Comparison of ENCODE assay signal across 1 cellular context in genomic region chr2:78162202-78162601, GRCh38.
A peak's percentile ranks its signal among the peaks of the same experiment; 100 is the strongest.
TF ChIP-seq lines count a peak whose summit lies in the region.

No MANE protein-coding gene starts in this region.

TF ChIP-seq in HepG2, 621 proteins besides CTCF, POLR2A, EP300 and RAD21 (continued from another document and continues in another):
- no peak for TF ChIP-seq ZNF512 (CRISPR knock-in tag; IDR thresholded peaks at IDR 0.05)
- TF ChIP-seq SP2 (CRISPR knock-in tag; IDR thresholded peaks at IDR 0.05), result no peak
- peak; percentile 95 for TF ChIP-seq SOX5 (CRISPR knock-in tag; IDR thresholded peaks at IDR 0.05; ENCODE audit: borderline replicate concordance)
- no peak for TF ChIP-seq HOXA5 (CRISPR knock-in tag; IDR thresholded peaks at IDR 0.05)
- peak; percentile 100 for TF ChIP-seq ZNF503 (CRISPR knock-in tag; IDR thresholded peaks at IDR 0.05)
- TF ChIP-seq ZNF354B (CRISPR knock-in tag; IDR thresholded peaks at IDR 0.05), result no peak
- TF ChIP-seq GFI1 (CRISPR knock-in tag; IDR thresholded peaks at IDR 0.05; ENCODE audit: borderline replicate concordance), result peak; percentile 99
- TF ChIP-seq TBP (CRISPR knock-in tag; IDR thresholded peaks at IDR 0.05), result no peak
- TF ChIP-seq MBD4 (IDR thresholded peaks at IDR 0.05; ENCODE audit: borderline replicate concordance, low read length), result peak; percentile 85; the same call in 1 of the 2 replicates
- TF ChIP-seq ZSCAN21 (CRISPR knock-in tag; IDR thresholded peaks at IDR 0.05; ENCODE audit: borderline replicate concordance), result no peak
- peak; percentile 93; the same call in 1 of the 2 replicates for TF ChIP-seq KDM1A (CRISPR knock-in tag; IDR thresholded peaks at IDR 0.05)
- TF ChIP-seq, protein P1, sequence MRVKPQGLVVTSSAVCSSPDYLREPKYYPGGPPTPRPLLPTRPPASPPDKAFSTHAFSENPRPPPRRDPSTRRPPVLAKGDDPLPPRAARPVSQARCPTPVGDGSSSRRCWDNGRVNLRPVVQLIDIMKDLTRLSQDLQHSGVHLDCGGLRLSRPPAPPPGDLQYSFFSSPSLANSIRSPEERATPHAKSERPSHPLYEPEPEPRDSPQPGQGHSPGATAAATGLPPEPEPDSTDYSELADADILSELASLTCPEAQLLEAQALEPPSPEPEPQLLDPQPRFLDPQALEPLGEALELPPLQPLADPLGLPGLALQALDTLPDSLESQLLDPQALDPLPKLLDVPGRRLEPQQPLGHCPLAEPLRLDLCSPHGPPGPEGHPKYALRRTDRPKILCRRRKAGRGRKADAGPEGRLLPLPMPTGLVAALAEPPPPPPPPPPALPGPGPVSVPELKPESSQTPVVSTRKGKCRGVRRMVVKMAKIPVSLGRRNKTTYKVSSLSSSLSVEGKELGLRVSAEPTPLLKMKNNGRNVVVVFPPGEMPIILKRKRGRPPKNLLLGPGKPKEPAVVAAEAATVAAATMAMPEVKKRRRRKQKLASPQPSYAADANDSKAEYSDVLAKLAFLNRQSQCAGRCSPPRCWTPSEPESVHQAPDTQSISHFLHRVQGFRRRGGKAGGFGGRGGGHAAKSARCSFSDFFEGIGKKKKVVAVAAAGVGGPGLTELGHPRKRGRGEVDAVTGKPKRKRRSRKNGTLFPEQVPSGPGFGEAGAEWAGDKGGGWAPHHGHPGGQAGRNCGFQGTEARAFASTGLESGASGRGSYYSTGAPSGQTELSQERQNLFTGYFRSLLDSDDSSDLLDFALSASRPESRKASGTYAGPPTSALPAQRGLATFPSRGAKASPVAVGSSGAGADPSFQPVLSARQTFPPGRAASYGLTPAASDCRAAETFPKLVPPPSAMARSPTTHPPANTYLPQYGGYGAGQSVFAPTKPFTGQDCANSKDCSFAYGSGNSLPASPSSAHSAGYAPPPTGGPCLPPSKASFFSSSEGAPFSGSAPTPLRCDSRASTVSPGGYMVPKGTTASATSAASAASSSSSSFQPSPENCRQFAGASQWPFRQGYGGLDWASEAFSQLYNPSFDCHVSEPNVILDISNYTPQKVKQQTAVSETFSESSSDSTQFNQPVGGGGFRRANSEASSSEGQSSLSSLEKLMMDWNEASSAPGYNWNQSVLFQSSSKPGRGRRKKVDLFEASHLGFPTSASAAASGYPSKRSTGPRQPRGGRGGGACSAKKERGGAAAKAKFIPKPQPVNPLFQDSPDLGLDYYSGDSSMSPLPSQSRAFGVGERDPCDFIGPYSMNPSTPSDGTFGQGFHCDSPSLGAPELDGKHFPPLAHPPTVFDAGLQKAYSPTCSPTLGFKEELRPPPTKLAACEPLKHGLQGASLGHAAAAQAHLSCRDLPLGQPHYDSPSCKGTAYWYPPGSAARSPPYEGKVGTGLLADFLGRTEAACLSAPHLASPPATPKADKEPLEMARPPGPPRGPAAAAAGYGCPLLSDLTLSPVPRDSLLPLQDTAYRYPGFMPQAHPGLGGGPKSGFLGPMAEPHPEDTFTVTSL (CRISPR knock-in tag; IDR thresholded peaks at IDR 0.05; ENCODE audit: borderline replicate concordance), result peak; percentile 94; the same call in 1 of the 2 replicates
- TF ChIP-seq CENPT (CRISPR knock-in tag; IDR thresholded peaks at IDR 0.05; ENCODE audit: low read depth), result no peak
- peak; percentile 61; the same call in 1 of the 2 replicates for TF ChIP-seq ZNF614 (CRISPR knock-in tag; IDR thresholded peaks at IDR 0.05; ENCODE audit: borderline replicate concordance)
- TF ChIP-seq, protein P2, sequence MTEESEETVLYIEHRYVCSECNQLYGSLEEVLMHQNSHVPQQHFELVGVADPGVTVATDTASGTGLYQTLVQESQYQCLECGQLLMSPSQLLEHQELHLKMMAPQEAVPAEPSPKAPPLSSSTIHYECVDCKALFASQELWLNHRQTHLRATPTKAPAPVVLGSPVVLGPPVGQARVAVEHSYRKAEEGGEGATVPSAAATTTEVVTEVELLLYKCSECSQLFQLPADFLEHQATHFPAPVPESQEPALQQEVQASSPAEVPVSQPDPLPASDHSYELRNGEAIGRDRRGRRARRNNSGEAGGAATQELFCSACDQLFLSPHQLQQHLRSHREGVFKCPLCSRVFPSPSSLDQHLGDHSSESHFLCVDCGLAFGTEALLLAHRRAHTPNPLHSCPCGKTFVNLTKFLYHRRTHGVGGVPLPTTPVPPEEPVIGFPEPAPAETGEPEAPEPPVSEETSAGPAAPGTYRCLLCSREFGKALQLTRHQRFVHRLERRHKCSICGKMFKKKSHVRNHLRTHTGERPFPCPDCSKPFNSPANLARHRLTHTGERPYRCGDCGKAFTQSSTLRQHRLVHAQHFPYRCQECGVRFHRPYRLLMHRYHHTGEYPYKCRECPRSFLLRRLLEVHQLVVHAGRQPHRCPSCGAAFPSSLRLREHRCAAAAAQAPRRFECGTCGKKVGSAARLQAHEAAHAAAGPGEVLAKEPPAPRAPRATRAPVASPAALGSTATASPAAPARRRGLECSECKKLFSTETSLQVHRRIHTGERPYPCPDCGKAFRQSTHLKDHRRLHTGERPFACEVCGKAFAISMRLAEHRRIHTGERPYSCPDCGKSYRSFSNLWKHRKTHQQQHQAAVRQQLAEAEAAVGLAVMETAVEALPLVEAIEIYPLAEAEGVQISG (CRISPR knock-in tag; IDR thresholded peaks at IDR 0.05), result no peak
- no peak for TF ChIP-seq ZNF33B (CRISPR knock-in tag; IDR thresholded peaks at IDR 0.05)
- no peak for TF ChIP-seq CCAR2 (optimal IDR thresholded peaks at IDR 0.05; ENCODE audit: low read depth, low read length)
- no peak for TF ChIP-seq PTBP1 (IDR thresholded peaks at IDR 0.05; ENCODE audit: low read depth, low read length, poor library complexity, severe bottlenecking)
- no peak for TF ChIP-seq HIVEP1 (CRISPR knock-in tag; IDR thresholded peaks at IDR 0.05)
- no peak for TF ChIP-seq NFE2 (CRISPR knock-in tag; IDR thresholded peaks at IDR 0.05)
- TF ChIP-seq ZNF678 (CRISPR knock-in tag; IDR thresholded peaks at IDR 0.05), result no peak
- TF ChIP-seq GTF2F1 (IDR thresholded peaks at IDR 0.05; ENCODE audit: low read length), result no peak
- TF ChIP-seq RFXANK (CRISPR knock-in tag; IDR thresholded peaks at IDR 0.05), result no peak
- TF ChIP-seq ZNF124 (CRISPR knock-in tag; IDR thresholded peaks at IDR 0.05), result no peak
- no peak for TF ChIP-seq USF2 (IDR thresholded peaks at IDR 0.05; ENCODE audit: low read depth, low read length)
- TF ChIP-seq USF2 (CRISPR knock-in tag; IDR thresholded peaks at IDR 0.05; ENCODE audit: borderline replicate concordance), result no peak
- TF ChIP-seq SNRNP70 (IDR thresholded peaks at IDR 0.05; ENCODE audit: low read depth, low read length), result no peak
- TF ChIP-seq ZBTB1 (CRISPR knock-in tag; IDR thresholded peaks at IDR 0.05; ENCODE audit: borderline replicate concordance), result no peak
- peak; percentile 92 for TF ChIP-seq FOXP1 (IDR thresholded peaks at IDR 0.05)
- peak; percentile 99 for TF ChIP-seq FOXP1 (CRISPR knock-in tag; IDR thresholded peaks at IDR 0.05)
- peak; percentile 72; the same call in 1 of the 2 replicates for TF ChIP-seq SIX4 (CRISPR knock-in tag; IDR thresholded peaks at IDR 0.05)
- TF ChIP-seq CBX2 (IDR thresholded peaks at IDR 0.05; ENCODE audit: low read depth, low read length), result no peak
- TF ChIP-seq CBX2 (CRISPR knock-in tag; IDR thresholded peaks at IDR 0.05; ENCODE audit: low read depth), result no peak
- TF ChIP-seq EEA1 (CRISPR knock-in tag; IDR thresholded peaks at IDR 0.05; ENCODE audit: borderline replicate concordance), result no peak
- TF ChIP-seq EHMT2 (IDR thresholded peaks at IDR 0.05; ENCODE audit: borderline replicate concordance, low read depth, low read length), result peak; percentile 40; the same call in 1 of the 2 replicates
- no peak for TF ChIP-seq YY1 (IDR thresholded peaks at IDR 0.05; ENCODE audit: insufficient read depth, insufficient replicate concordance, low read depth, low read length)
- peak; percentile 27 for TF ChIP-seq PHF5A (CRISPR knock-in tag; IDR thresholded peaks at IDR 0.05; ENCODE audit: low read depth, unreplicated experiment)
- no peak for TF ChIP-seq ZNF441 (CRISPR knock-in tag; IDR thresholded peaks at IDR 0.05; ENCODE audit: borderline replicate concordance)
- peak; percentile 65 for TF ChIP-seq HNF4A (CRISPR knock-in tag; IDR thresholded peaks at IDR 0.05)
- 0 out of 2 replicates have a peak, but pooled peaks have one; percentile 48 for TF ChIP-seq KLF11 (CRISPR knock-in tag; IDR thresholded peaks at IDR 0.05)
- TF ChIP-seq, protein P3, sequence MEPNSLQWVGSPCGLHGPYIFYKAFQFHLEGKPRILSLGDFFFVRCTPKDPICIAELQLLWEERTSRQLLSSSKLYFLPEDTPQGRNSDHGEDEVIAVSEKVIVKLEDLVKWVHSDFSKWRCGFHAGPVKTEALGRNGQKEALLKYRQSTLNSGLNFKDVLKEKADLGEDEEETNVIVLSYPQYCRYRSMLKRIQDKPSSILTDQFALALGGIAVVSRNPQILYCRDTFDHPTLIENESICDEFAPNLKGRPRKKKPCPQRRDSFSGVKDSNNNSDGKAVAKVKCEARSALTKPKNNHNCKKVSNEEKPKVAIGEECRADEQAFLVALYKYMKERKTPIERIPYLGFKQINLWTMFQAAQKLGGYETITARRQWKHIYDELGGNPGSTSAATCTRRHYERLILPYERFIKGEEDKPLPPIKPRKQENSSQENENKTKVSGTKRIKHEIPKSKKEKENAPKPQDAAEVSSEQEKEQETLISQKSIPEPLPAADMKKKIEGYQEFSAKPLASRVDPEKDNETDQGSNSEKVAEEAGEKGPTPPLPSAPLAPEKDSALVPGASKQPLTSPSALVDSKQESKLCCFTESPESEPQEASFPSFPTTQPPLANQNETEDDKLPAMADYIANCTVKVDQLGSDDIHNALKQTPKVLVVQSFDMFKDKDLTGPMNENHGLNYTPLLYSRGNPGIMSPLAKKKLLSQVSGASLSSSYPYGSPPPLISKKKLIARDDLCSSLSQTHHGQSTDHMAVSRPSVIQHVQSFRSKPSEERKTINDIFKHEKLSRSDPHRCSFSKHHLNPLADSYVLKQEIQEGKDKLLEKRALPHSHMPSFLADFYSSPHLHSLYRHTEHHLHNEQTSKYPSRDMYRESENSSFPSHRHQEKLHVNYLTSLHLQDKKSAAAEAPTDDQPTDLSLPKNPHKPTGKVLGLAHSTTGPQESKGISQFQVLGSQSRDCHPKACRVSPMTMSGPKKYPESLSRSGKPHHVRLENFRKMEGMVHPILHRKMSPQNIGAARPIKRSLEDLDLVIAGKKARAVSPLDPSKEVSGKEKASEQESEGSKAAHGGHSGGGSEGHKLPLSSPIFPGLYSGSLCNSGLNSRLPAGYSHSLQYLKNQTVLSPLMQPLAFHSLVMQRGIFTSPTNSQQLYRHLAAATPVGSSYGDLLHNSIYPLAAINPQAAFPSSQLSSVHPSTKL (CRISPR knock-in tag; IDR thresholded peaks at IDR 0.05), result peak; percentile 96
